Comparison of ENCODE assay signal across 1 cellular context in the genomic region with DNA sequence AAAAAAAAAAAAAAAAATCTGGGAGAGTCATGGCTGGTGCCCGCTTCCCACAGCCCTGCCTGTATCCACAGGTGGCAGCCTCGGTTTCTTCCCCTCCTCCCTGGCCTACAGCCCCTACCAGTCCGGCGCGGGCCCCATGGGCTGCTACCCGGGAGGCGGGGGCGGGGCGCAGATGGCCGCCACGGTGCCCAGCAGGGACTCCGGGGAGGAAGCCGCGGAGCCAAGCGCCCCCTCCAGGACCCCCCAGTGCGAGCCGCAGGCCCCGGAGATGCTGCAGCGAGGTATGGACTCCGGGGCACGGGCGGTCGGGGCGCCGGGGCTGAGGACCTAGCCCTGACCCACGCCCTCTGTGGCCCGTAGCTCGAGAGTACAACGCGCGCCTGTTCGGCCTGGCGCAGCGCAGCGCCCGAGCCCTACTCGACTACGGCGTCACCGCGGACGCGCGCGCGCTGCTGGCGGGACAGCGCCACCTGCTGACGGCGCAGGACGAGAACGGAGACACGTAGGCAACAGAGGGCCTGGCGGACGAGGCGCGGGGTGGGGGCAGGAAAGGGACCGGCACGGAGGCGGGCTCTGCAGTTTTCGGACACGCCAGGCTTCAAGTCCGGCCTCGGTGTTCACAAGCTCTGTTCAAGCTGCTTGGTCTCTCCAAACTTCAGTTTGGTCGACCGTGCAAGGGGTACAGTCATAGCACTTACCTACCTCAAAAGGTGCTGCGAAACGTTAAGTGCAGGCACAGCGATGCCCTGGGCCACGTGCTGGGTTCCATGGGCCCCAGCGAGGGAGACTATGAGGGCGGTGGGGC.
TF ChIP-seq lines count a peak whose summit lies in the region.

No MANE protein-coding gene starts in this region.

TF ChIP-seq in HEK293, 187 proteins besides CTCF, POLR2A, EP300 and RAD21 (continued from another document and continues in another):
- TF ChIP-seq, protein P1, sequence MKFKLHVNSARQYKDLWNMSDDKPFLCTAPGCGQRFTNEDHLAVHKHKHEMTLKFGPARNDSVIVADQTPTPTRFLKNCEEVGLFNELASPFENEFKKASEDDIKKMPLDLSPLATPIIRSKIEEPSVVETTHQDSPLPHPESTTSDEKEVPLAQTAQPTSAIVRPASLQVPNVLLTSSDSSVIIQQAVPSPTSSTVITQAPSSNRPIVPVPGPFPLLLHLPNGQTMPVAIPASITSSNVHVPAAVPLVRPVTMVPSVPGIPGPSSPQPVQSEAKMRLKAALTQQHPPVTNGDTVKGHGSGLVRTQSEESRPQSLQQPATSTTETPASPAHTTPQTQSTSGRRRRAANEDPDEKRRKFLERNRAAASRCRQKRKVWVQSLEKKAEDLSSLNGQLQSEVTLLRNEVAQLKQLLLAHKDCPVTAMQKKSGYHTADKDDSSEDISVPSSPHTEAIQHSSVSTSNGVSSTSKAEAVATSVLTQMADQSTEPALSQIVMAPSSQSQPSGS (tag by site-specific recombination; IDR thresholded peaks at IDR 0.05; ENCODE audit: low read depth), result peak; percentile 48; the same call in 1 of the 2 replicates
- TF ChIP-seq ZNF112 (tag by site-specific recombination; IDR thresholded peaks at IDR 0.05), result no peak
- TF ChIP-seq EGR2 (tag by site-specific recombination; IDR thresholded peaks at IDR 0.05; ENCODE audit: low read depth), result peak; percentile 31
- TF ChIP-seq, protein P2, sequence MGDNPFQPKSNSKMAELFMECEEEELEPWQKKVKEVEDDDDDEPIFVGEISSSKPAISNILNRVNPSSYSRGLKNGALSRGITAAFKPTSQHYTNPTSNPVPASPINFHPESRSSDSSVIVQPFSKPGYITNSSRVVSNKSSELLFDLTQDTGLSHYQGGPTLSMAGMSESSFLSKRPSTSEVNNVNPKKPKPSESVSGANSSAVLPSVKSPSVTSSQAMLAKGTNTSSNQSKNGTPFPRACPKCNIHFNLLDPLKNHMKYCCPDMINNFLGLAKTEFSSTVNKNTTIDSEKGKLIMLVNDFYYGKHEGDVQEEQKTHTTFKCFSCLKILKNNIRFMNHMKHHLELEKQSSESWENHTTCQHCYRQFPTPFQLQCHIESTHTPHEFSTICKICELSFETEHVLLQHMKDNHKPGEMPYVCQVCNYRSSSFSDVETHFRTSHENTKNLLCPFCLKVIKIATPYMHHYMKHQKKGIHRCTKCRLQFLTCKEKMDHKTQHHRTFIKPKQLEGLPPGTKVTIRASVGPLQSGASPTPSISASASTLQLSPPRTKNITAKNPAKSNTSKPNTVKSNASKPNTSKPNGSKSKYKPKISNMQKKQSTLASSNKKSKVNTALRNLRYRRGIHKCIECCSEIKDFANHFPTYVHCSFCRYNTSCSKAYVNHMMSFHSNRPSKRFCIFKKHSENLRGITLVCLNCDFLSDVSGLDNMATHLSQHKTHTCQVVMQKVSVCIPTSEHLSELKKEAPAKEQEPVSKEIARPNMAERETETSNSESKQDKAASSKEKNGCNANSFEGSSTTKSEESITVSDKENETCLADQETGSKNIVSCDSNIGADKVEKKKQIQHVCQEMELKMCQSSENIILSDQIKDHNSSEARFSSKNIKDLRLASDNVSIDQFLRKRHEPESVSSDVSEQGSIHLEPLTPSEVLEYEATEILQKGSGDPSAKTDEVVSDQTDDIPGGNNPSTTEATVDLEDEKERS (tag by site-specific recombination; IDR thresholded peaks at IDR 0.05), result no peak
- TF ChIP-seq, protein P3, sequence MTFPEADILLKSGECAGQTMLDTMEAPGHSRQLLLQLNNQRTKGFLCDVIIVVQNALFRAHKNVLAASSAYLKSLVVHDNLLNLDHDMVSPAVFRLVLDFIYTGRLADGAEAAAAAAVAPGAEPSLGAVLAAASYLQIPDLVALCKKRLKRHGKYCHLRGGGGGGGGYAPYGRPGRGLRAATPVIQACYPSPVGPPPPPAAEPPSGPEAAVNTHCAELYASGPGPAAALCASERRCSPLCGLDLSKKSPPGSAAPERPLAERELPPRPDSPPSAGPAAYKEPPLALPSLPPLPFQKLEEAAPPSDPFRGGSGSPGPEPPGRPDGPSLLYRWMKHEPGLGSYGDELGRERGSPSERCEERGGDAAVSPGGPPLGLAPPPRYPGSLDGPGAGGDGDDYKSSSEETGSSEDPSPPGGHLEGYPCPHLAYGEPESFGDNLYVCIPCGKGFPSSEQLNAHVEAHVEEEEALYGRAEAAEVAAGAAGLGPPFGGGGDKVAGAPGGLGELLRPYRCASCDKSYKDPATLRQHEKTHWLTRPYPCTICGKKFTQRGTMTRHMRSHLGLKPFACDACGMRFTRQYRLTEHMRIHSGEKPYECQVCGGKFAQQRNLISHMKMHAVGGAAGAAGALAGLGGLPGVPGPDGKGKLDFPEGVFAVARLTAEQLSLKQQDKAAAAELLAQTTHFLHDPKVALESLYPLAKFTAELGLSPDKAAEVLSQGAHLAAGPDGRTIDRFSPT (tag by site-specific recombination; IDR thresholded peaks at IDR 0.05), result peak; percentile 82
- TF ChIP-seq, protein P4, sequence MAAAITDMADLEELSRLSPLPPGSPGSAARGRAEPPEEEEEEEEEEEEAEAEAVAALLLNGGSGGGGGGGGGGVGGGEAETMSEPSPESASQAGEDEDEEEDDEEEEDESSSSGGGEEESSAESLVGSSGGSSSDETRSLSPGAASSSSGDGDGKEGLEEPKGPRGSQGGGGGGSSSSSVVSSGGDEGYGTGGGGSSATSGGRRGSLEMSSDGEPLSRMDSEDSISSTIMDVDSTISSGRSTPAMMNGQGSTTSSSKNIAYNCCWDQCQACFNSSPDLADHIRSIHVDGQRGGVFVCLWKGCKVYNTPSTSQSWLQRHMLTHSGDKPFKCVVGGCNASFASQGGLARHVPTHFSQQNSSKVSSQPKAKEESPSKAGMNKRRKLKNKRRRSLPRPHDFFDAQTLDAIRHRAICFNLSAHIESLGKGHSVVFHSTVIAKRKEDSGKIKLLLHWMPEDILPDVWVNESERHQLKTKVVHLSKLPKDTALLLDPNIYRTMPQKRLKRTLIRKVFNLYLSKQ (tag by site-specific recombination; IDR thresholded peaks at IDR 0.05; ENCODE audit: borderline replicate concordance), result no peak
- TF ChIP-seq ZNF114 (tag by site-specific recombination; IDR thresholded peaks at IDR 0.05), result no peak
- peak; percentile 53 for TF ChIP-seq ZNF654 (tag by site-specific recombination; IDR thresholded peaks at IDR 0.05; ENCODE audit: low read depth)
- TF ChIP-seq, protein P5, sequence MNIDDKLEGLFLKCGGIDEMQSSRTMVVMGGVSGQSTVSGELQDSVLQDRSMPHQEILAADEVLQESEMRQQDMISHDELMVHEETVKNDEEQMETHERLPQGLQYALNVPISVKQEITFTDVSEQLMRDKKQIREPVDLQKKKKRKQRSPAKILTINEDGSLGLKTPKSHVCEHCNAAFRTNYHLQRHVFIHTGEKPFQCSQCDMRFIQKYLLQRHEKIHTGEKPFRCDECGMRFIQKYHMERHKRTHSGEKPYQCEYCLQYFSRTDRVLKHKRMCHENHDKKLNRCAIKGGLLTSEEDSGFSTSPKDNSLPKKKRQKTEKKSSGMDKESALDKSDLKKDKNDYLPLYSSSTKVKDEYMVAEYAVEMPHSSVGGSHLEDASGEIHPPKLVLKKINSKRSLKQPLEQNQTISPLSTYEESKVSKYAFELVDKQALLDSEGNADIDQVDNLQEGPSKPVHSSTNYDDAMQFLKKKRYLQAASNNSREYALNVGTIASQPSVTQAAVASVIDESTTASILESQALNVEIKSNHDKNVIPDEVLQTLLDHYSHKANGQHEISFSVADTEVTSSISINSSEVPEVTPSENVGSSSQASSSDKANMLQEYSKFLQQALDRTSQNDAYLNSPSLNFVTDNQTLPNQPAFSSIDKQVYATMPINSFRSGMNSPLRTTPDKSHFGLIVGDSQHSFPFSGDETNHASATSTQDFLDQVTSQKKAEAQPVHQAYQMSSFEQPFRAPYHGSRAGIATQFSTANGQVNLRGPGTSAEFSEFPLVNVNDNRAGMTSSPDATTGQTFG (tag by site-specific recombination; IDR thresholded peaks at IDR 0.05; ENCODE audit: borderline replicate concordance), result no peak
- TF ChIP-seq ZNF549 (tag by site-specific recombination; IDR thresholded peaks at IDR 0.05), result no peak
- peak; percentile 98; the same call in 1 of the 2 replicates for TF ChIP-seq ZNF561 (tag by site-specific recombination; IDR thresholded peaks at IDR 0.05; ENCODE audit: borderline replicate concordance)
- TF ChIP-seq KLF10 (tag by site-specific recombination; IDR thresholded peaks at IDR 0.05), result peak; percentile 84
- TF ChIP-seq, protein P6, sequence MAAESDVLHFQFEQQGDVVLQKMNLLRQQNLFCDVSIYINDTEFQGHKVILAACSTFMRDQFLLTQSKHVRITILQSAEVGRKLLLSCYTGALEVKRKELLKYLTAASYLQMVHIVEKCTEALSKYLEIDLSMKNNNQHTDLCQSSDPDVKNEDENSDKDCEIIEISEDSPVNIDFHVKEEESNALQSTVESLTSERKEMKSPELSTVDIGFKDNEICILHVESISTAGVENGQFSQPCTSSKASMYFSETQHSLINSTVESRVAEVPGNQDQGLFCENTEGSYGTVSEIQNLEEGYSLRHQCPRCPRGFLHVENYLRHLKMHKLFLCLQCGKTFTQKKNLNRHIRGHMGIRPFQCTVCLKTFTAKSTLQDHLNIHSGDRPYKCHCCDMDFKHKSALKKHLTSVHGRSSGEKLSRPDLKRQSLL (tag by site-specific recombination; IDR thresholded peaks at IDR 0.05), result peak; percentile 71; the same call in 1 of the 2 replicates
- TF ChIP-seq ZNF664 (tag by site-specific recombination; IDR thresholded peaks at IDR 0.05), result no peak
- peak; percentile 100 for TF ChIP-seq ZBTB8A (tag by site-specific recombination; IDR thresholded peaks at IDR 0.05)
- TF ChIP-seq SETDB1 (IDR thresholded peaks at IDR 0.05; ENCODE audit: insufficient read length, low read length), result no peak
- no peak for TF ChIP-seq ZNF140 (tag by site-specific recombination; IDR thresholded peaks at IDR 0.05)
- no peak for TF ChIP-seq ZNF221 (tag by site-specific recombination; IDR thresholded peaks at IDR 0.05; ENCODE audit: borderline replicate concordance)
- TF ChIP-seq, protein P7, sequence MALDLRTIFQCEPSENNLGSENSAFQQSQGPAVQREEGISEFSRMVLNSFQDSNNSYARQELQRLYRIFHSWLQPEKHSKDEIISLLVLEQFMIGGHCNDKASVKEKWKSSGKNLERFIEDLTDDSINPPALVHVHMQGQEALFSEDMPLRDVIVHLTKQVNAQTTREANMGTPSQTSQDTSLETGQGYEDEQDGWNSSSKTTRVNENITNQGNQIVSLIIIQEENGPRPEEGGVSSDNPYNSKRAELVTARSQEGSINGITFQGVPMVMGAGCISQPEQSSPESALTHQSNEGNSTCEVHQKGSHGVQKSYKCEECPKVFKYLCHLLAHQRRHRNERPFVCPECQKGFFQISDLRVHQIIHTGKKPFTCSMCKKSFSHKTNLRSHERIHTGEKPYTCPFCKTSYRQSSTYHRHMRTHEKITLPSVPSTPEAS (tag by site-specific recombination; IDR thresholded peaks at IDR 0.05), result peak; percentile 14; the same call in 1 of the 2 replicates
- 0 out of 2 replicates have a peak, but pooled peaks have one; percentile 18 for TF ChIP-seq ZNF184 (tag by site-specific recombination; IDR thresholded peaks at IDR 0.05)
- TF ChIP-seq ZFP41 (tag by site-specific recombination; IDR thresholded peaks at IDR 0.05; ENCODE audit: borderline replicate concordance), result no peak
- TF ChIP-seq, protein P8, sequence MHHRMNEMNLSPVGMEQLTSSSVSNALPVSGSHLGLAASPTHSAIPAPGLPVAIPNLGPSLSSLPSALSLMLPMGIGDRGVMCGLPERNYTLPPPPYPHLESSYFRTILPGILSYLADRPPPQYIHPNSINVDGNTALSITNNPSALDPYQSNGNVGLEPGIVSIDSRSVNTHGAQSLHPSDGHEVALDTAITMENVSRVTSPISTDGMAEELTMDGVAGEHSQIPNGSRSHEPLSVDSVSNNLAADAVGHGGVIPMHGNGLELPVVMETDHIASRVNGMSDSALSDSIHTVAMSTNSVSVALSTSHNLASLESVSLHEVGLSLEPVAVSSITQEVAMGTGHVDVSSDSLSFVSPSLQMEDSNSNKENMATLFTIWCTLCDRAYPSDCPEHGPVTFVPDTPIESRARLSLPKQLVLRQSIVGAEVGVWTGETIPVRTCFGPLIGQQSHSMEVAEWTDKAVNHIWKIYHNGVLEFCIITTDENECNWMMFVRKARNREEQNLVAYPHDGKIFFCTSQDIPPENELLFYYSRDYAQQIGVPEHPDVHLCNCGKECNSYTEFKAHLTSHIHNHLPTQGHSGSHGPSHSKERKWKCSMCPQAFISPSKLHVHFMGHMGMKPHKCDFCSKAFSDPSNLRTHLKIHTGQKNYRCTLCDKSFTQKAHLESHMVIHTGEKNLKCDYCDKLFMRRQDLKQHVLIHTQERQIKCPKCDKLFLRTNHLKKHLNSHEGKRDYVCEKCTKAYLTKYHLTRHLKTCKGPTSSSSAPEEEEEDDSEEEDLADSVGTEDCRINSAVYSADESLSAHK (tag by site-specific recombination; IDR thresholded peaks at IDR 0.05), result peak; percentile 49; the same call in 1 of the 2 replicates
- TF ChIP-seq HOXC10 (CRISPR knock-in tag; IDR thresholded peaks at IDR 0.05), result no peak
- TF ChIP-seq, protein P9, sequence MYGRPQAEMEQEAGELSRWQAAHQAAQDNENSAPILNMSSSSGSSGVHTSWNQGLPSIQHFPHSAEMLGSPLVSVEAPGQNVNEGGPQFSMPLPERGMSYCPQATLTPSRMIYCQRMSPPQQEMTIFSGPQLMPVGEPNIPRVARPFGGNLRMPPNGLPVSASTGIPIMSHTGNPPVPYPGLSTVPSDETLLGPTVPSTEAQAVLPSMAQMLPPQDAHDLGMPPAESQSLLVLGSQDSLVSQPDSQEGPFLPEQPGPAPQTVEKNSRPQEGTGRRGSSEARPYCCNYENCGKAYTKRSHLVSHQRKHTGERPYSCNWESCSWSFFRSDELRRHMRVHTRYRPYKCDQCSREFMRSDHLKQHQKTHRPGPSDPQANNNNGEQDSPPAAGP (tag by site-specific recombination; IDR thresholded peaks at IDR 0.05), result peak; percentile 98
- no peak for TF ChIP-seq ZNF658 (tag by site-specific recombination; IDR thresholded peaks at IDR 0.05)
- no peak for TF ChIP-seq ZNF529 (tag by site-specific recombination; IDR thresholded peaks at IDR 0.05; ENCODE audit: insufficient replicate concordance)
- peak; percentile 73; the same call in 1 of the 2 replicates for TF ChIP-seq ZSCAN30 (tag by site-specific recombination; IDR thresholded peaks at IDR 0.05)
- no peak for TF ChIP-seq ZNF560 (tag by site-specific recombination; IDR thresholded peaks at IDR 0.05; ENCODE audit: borderline replicate concordance)
- TF ChIP-seq ZNF292 (tag by site-specific recombination; IDR thresholded peaks at IDR 0.05; ENCODE audit: borderline replicate concordance, low read depth), result no peak
- TF ChIP-seq ZNF626 (tag by site-specific recombination; IDR thresholded peaks at IDR 0.05), result no peak
- TF ChIP-seq KLF1 (tag by site-specific recombination; IDR thresholded peaks at IDR 0.05), result peak; percentile 68; the same call in 1 of the 2 replicates
- no peak for TF ChIP-seq ZNF624 (tag by site-specific recombination; IDR thresholded peaks at IDR 0.05)
- no peak for TF ChIP-seq ZNF747 (tag by site-specific recombination; IDR thresholded peaks at IDR 0.05)
- no peak for TF ChIP-seq ZNF701 (tag by site-specific recombination; IDR thresholded peaks at IDR 0.05)
- TF ChIP-seq ZXDB (tag by site-specific recombination; IDR thresholded peaks at IDR 0.05), result peak; percentile 89
- TF ChIP-seq, protein P10, sequence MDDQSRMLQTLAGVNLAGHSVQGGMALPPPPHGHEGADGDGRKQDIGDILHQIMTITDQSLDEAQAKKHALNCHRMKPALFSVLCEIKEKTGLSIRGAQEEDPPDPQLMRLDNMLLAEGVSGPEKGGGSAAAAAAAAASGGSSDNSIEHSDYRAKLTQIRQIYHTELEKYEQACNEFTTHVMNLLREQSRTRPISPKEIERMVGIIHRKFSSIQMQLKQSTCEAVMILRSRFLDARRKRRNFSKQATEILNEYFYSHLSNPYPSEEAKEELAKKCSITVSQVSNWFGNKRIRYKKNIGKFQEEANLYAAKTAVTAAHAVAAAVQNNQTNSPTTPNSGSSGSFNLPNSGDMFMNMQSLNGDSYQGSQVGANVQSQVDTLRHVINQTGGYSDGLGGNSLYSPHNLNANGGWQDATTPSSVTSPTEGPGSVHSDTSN (CRISPR knock-in tag; IDR thresholded peaks at IDR 0.05), result peak; percentile 90
- peak; percentile 99 for TF ChIP-seq ZNF501 (tag by site-specific recombination; IDR thresholded peaks at IDR 0.05)
- peak; percentile 65; the same call in 1 of the 2 replicates for TF ChIP-seq YY2 (tag by site-specific recombination; IDR thresholded peaks at IDR 0.05)
